17 cellular contexts compared by ENCODE assay signal in the genomic region with DNA sequence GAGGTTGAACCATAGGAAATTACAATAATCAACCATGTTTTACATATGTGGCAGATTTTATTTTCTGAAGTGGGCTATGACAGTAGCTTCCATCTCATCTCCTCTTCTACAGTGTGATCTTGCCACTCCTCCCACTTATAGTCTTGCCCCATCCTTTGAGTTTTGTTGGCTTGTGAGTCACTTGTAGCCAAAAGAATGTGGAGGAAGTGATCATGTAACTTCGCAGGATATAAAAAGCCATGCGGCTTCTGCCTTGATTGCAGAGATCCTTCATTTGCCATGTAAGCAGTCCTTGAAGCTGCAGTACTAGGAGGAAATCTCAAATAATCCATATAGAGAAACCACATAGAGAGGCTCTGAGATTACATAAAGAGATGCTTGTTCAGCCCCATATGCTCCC.
"Had no signal": no experiment of that assay in that cellular context is flagged by ENCODE, and none has a peak within 500 bp of the region (broad histone marks: within the 10 kb centered on the region; RNA-seq: fewer than 3 reads in every experiment).

No MANE protein-coding gene starts in this region.

- ATAC-seq: activated CD4-positive, CD25-positive, alpha-beta regulatory T cell treated with anti-CD3 and anti-CD28 coated beads, Interleukin-2, amount 50 U/mL, for 24 hours; effector memory CD8-positive, alpha-beta T cell; gastrocnemius medialis; heart left ventricle; left colon; sciatic nerve; stimulated activated memory B cell treated with anti-CD40 and anti-IgM and Interleukin-4, amounts not matched to agents 10 μg/mL and 1 μg/mL and 100 μg/mL, for 72 hours had no signal

- H3K27me3 ChIP-seq: gastrocnemius medialis, heart left ventricle, neural progenitor cell, thyroid gland had no signal

- H3K9me3 ChIP-seq: thyroid gland had no signal

- H3K36me3 ChIP-seq: neural progenitor cell, thyroid gland had no signal

- H3K4me1 ChIP-seq: gastrocnemius medialis, heart left ventricle, neural progenitor cell, thyroid gland had no signal

- H3K4me3 ChIP-seq: gastrocnemius medialis, heart left ventricle, neural progenitor cell, thyroid gland had no signal

- DNase-seq: activated CD4-positive, alpha-beta T cell treated with anti-CD3 and anti-CD28 coated beads, Interleukin-2, amount 50 U/mL, for 1 hour; activated CD8-positive, alpha-beta memory T cell treated with anti-CD3 and anti-CD28 coated beads for 24 hours; activated gamma-delta T cell treated with Interleukin-2 at 50 U/mL for 16 hours; activated naive CD8-positive, alpha-beta T cell treated with anti-CD3 and anti-CD28 coated beads for 36 hours; dermis blood vessel endothelial cell; effector memory CD8-positive, alpha-beta T cell; gastrocnemius medialis; heart left ventricle; immature natural killer cell; left colon; naive B cell; thyroid gland had no signal

- H3K27ac ChIP-seq: epithelial cell of prostate, gastrocnemius medialis, heart left ventricle, neural progenitor cell, thyroid gland had no signal
